Comparison of ENCODE assay signal across 9 cellular contexts in the genomic region with DNA sequence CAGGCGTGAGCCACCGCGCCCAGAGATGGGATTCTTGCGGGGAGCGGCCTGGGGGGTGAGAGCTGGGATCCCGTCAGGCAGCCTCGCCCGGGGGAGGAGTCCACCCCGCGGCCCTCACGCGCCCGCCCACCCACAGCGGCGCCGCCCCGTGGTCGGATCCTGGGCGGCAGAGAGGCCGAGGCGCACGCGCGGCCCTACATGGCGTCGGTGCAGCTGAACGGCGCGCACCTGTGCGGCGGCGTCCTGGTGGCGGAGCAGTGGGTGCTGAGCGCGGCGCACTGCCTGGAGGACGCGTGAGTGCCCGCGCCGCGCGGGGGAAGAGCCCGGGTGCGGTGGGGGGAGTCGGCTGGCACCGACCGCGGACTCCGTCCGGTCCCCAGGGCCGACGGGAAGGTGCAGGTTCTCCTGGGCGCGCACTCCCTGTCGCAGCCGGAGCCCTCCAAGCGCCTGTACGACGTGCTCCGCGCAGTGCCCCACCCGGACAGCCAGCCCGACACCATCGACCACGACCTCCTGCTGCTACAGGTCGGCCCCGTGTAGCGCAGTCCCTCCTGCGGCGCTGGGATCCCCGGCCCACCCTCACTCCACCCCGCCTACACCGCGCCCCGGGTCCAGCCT. TPM values are rescaled to one million over a fixed set of nuclear protein-coding genes. Genes with fewer than 3 reads are reported as not detected.
A peak's percentile ranks its signal among the peaks of the same experiment; 100 is the strongest.
DNase-seq lines count a peak whose midpoint lies in the region; ATAC-seq, FAIRE-seq and TF ChIP-seq lines count a peak whose summit lies in the region.
"Had no signal": no experiment of that assay in that cellular context is flagged by ENCODE, and none has a peak within 500 bp of the region (broad histone marks: within the 10 kb centered on the region; RNA-seq: fewer than 3 reads in every experiment).

No MANE protein-coding gene starts in this region.

- H3K27ac ChIP-seq in HUES48 (ENCODE audit: low read depth, low read length) (no peak overlapping the region), kidney (ENCODE audit: low read depth in 2 of 2, low read length in 2 of 2) (no peak overlapping the region)

- H3K36me3 ChIP-seq in HUES48 (ENCODE audit: control insufficient read depth, insufficient read depth, low read length) (no peaks in the 10 kb centered on the region), kidney (ENCODE audit: control insufficient read depth in 1 of 2, insufficient read depth in 2 of 2, low read length in 2 of 2) (no peaks in the 10 kb centered on the region)

- BruUV-seq in MCF 10A (replicated peaks; lab: Mats Ljungman, UMichigan): no TSS peak

- intact Hi-C loops in MCF 10A (cut with micrococcal nuclease): no loop called here
- intact Hi-C loops in kidney (cut with DNase I): no loop called here

- no peak for TF ChIP-seq CTCF in MCF 10A (IDR thresholded peaks at IDR 0.05; ENCODE audit: unreplicated experiment)
- peak; percentile 11 for TF ChIP-seq CTCF in kidney (IDR thresholded peaks at IDR 0.05; ENCODE audit: borderline replicate concordance, extremely low read depth, insufficient read depth)

- H3K4me1 Mint-ChIP-seq in T-helper 1 cell treated with Interleukin-12 subunit alpha and Interleukin-12 subunit beta and Interleukin-4 antibody, amounts not matched to agents 30 μg/mL and 1 μg/mL, for 36 hours (ENCODE audit: low read depth): peaks cover 7% of the 10 kb centered on the region
- H3K4me1 Mint-ChIP-seq in MCF 10A (ENCODE audit: insufficient read depth, unreplicated experiment): peaks cover 5% of the 10 kb centered on the region

- H3K9ac ChIP-seq in HUES48 (ENCODE audit: low read depth, low read length) (no peak overlapping the region), kidney (ENCODE audit: low read length in 2 of 2) (no peak overlapping the region)

- in situ Hi-C loops in Caki2 (cut with HindIII; ENCODE audit: low pct_unique_long_range_greater_than_20kb, low sequenced_read_pairs): no loop called here

- H3K36me3 Mint-ChIP-seq in T-helper 1 cell treated with Interleukin-12 subunit alpha and Interleukin-12 subunit beta and Interleukin-4 antibody, amounts not matched to agents 30 μg/mL and 1 μg/mL, for 36 hours (ENCODE audit: low read depth): no peaks in the 10 kb centered on the region
- no peaks in the 10 kb centered on the region for H3K36me3 Mint-ChIP-seq in MCF 10A (ENCODE audit: insufficient read depth, unreplicated experiment)

- no peak overlapping the region for H3K27ac Mint-ChIP-seq in T-helper 1 cell treated with Interleukin-12 subunit alpha and Interleukin-12 subunit beta and Interleukin-4 antibody, amounts not matched to agents 30 μg/mL and 1 μg/mL, for 36 hours
- no peak overlapping the region for H3K27ac Mint-ChIP-seq in MCF 10A (ENCODE audit: low read depth, unreplicated experiment)

- DNase-seq in Caki2 (ENCODE audit: low read depth): peak; percentile 81
- peak; percentile 45 for DNase-seq in MCF 10A (ENCODE audit: unreplicated experiment)
- DNase-seq in kidney: peak; percentile 93
- DNase-seq in stimulated activated CD4-positive, alpha-beta T cell treated with anti-CD3 and anti-CD28 coated beads, Interleukin-4, amount 100 ng/mL, for 48 hours (ENCODE audit: low read depth in 2 of 2): peak; percentile 37 to 49
- no peak for DNase-seq in putamen (ENCODE audit: low spot score)

- no peak for FAIRE-seq in kidney (lab: Jason Lieb, UNC)

- CTCF ChIA-PET in MCF 10A (lab: Yijun Ruan, JAX): no interaction called here

- H3K4me1 ChIP-seq in HUES48 (ENCODE audit: control insufficient read depth, insufficient read depth, low read length) (no peaks in the 10 kb centered on the region), kidney (ENCODE audit: control insufficient read depth in 1 of 2, insufficient read depth in 1 of 2, low read depth in 1 of 2, low read length in 2 of 2) (peaks cover 0 to 10% of the 10 kb centered on the region in 2 donors)

- ATAC-seq in HG02973 (IDR thresholded peaks at IDR 0.05; ENCODE audit: unreplicated experiment): no peak

- peaks cover 19% of the 10 kb centered on the region for H3K27me3 Mint-ChIP-seq in T-helper 1 cell treated with Interleukin-12 subunit alpha and Interleukin-12 subunit beta and Interleukin-4 antibody, amounts not matched to agents 30 μg/mL and 1 μg/mL, for 36 hours (ENCODE audit: low read depth)
- no peaks in the 10 kb centered on the region for H3K27me3 Mint-ChIP-seq in MCF 10A (ENCODE audit: insufficient read depth, unreplicated experiment)

- POLR2A ChIA-PET in MCF 10A (lab: Yijun Ruan, JAX): interaction anchor here (1.4 kb wide), 1 partner anchor 185 kb away, joined by 3 read pairs; the partner anchor contains the start of gene FSTL3

- H3K4me3 ChIP-seq in HUES48 (ENCODE audit: low read depth, low read length) (peak overlapping the region; percentile 64), kidney (ENCODE audit: low read length in 2 of 2) (no peak overlapping the region)

- peaks cover 18% of the 10 kb centered on the region for H3K27me3 ChIP-seq in HUES48 (ENCODE audit: control insufficient read depth, insufficient read depth, low read length)

- no peaks in the 10 kb centered on the region for H3K9me3 Mint-ChIP-seq in T-helper 1 cell treated with Interleukin-12 subunit alpha and Interleukin-12 subunit beta and Interleukin-4 antibody, amounts not matched to agents 30 μg/mL and 1 μg/mL, for 36 hours
- no peaks in the 10 kb centered on the region for H3K9me3 Mint-ChIP-seq in MCF 10A (ENCODE audit: unreplicated experiment)

- peak overlapping the region; percentile 21 for H3K4me3 Mint-ChIP-seq in T-helper 1 cell treated with Interleukin-12 subunit alpha and Interleukin-12 subunit beta and Interleukin-4 antibody, amounts not matched to agents 30 μg/mL and 1 μg/mL, for 36 hours
- H3K4me3 Mint-ChIP-seq in MCF 10A (ENCODE audit: unreplicated experiment): no peak overlapping the region

- no peaks in the 10 kb centered on the region for H3K9me3 ChIP-seq in HUES48 (ENCODE audit: control insufficient read depth, insufficient read depth, low read length)
- no peaks in the 10 kb centered on the region for H3K9me3 ChIP-seq in kidney (ENCODE audit: control insufficient read depth in 1 of 2, low read length in 2 of 2)

RNA-seq across cellular contexts. Expression of gene CFD, which starts 1.1 kb away (rescaled TPM):
- total RNA-seq in Caki2 (2014; rRNA removed; shearing (Covaris generic); ENCODE audit: low replicate concordance): 6.8 and 9.9 TPM in 2 replicates
- total RNA-seq in MCF 10A (2022) (0.88 and 1.1 TPM in 2 replicates), kidney (35.1 TPM)
- 4.6 TPM for polyA plus RNA-seq in kidney (ENCODE audit: insufficient read depth, low read depth, low replicate concordance)

RNA-seq across cellular contexts. Expression of gene ELANE, which starts 8.5 kb away (rescaled TPM):
- not detected in 2 replicates for total RNA-seq in Caki2 (2014; rRNA removed; shearing (Covaris generic); ENCODE audit: low replicate concordance)
- total RNA-seq in MCF 10A (2022) (not detected in 2 replicates), kidney (0.85 TPM)
- not detected for polyA plus RNA-seq in kidney (ENCODE audit: insufficient read depth, low read depth, low replicate concordance)
- total RNA-seq: activated CD8-positive, alpha-beta memory T cell treated with anti-CD3 and anti-CD28 coated beads for 36 hours had no signal

RNA-seq across cellular contexts. Expression of gene PRTN3, which starts 19.8 kb away (rescaled TPM):
- total RNA-seq in Caki2 (2014; rRNA removed; shearing (Covaris generic); ENCODE audit: low replicate concordance): 0.14 TPM in 1 of 2 replicates, not detected in the other
- total RNA-seq in MCF 10A (2022) (not detected in 2 replicates), kidney (not detected)
- not detected for polyA plus RNA-seq in kidney (ENCODE audit: insufficient read depth, low read depth, low replicate concordance)
- total RNA-seq: activated CD8-positive, alpha-beta memory T cell treated with anti-CD3 and anti-CD28 coated beads for 36 hours had no signal

RNA-seq across cellular contexts. Expression of gene MED16, which starts 32.4 kb away (rescaled TPM):
- 17.3 and 26.9 TPM in 2 replicates for total RNA-seq in Caki2 (2014; rRNA removed; shearing (Covaris generic); ENCODE audit: low replicate concordance)
- 52.7 and 61.0 TPM in 2 replicates for total RNA-seq in MCF 10A (2022)
- 56.5 TPM for total RNA-seq in kidney
- 72.1 TPM for polyA plus RNA-seq in kidney (ENCODE audit: insufficient read depth, low read depth, low replicate concordance)

RNA-seq across cellular contexts. Expression of gene RNU6-9, which starts 32.7 kb away (rescaled TPM):
- total RNA-seq in Caki2 (2014; rRNA removed; shearing (Covaris generic); ENCODE audit: low replicate concordance): not detected in 2 replicates
- total RNA-seq in MCF 10A (2022) (not detected in 2 replicates), kidney (not detected)
- polyA plus RNA-seq in kidney (ENCODE audit: insufficient read depth, low read depth, low replicate concordance): not detected
- total RNA-seq: activated CD8-positive, alpha-beta memory T cell treated with anti-CD3 and anti-CD28 coated beads for 36 hours had no signal
